In the genomic region with DNA sequence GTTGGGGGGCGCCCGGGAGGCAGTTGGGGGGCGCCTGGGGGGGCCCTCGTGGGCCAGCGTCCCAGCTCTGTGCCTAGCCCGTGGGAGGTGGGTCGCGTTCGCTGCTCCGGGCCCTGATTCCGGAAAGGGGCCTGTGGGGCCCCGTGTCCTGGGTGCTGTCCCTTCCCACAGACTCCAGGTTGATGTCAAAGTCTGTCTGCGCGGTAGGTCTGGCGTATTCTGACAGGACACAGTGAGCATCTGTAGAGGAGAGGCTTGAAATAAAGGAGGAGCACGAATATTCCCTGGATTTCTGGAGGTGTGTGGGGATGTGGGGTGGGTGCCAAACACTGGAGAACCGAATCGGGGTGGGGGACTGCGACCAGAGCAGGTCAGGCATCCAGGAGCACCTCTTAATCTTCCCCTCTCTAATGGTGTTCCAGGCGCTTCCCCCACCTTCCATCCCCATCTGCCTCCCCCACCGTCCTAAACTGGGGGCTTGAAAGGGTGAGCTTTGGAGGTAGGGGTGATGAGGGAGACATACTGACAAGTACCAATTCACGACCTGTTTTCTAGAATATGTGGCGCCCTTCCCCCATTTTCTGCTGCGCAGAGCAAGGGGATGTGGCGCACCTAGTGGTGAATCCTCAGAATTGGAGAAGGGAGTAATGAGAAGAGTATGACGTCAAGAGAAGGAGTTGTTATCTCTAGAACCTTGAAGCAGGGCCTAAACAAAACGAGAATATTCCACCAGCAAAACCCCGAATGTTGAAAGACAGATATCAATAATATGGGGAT, we compare ENCODE assay signal across 7 cellular contexts. TPM values are rescaled to one million over a fixed set of nuclear protein-coding genes. Genes with fewer than 3 reads are reported as not detected.
A peak's percentile ranks its signal among the peaks of the same experiment; 100 is the strongest.
DNase-seq lines count a peak whose midpoint lies in the region; ATAC-seq and TF ChIP-seq lines count a peak whose summit lies in the region.

No MANE protein-coding gene starts in this region.

- H3K4me3 ChIP-seq in fibroblast of mammary gland (ENCODE audit: control insufficient read depth, low read depth, low read length) (peak overlapping the region; percentile 52), transverse colon (peak overlapping the region; percentile 49 to 61 (median 56))

- no peak for TF ChIP-seq POLR2A in transverse colon (IDR thresholded peaks at IDR 0.05)

- H3K36me3 ChIP-seq in transverse colon = no peaks in the 10 kb centered on the region

- peak; percentile 59 for TF ChIP-seq CTCF in fibroblast of mammary gland (conservative IDR thresholded peaks at IDR 0.05; ENCODE audit: control insufficient read depth, insufficient read depth, low read depth, low read length)
- TF ChIP-seq CTCF in transverse colon (IDR thresholded peaks at IDR 0.05) = peak; percentile 41 to 52 (median 44)

- H3K4me1 Mint-ChIP-seq in natural killer cell treated with Interleukin-12 subunit alpha and Interleukin-12 subunit beta and Interleukin-15 and Interleukin-18, amount 100 ng/mL, for 72 hours (ENCODE audit: low read depth in 2 of 2) = peaks cover 5 to 11% of the 10 kb centered on the region in 2 donors

- H3K27me3 Mint-ChIP-seq in natural killer cell treated with Interleukin-12 subunit alpha and Interleukin-12 subunit beta and Interleukin-15 and Interleukin-18, amount 100 ng/mL, for 72 hours = no peaks in the 10 kb centered on the region

- in situ Hi-C loops in transverse colon (cut with MboI; ENCODE audit: low pct_ligation_motif_present in 1 of 4, low pct_unique_long_range_greater_than_20kb in 1 of 4, low sequenced_read_pairs in 3 of 4) = no loop called here

- DNase-seq in LHCN-M2 (ENCODE audit: low read depth) (peak; percentile 31), fibroblast of mammary gland (ENCODE audit: low read depth) (peak; percentile 42), transverse colon (peak; percentile 27), GM19240 (ENCODE audit: insufficient read length, low spot score) (no peak)
- DNase-seq in activated T-cell treated with anti-CD3 and anti-CD28 coated beads, Interleukin-2, amount 50 U/mL, for 48 hours = peak; percentile 57 to 60
- no peak for DNase-seq in natural killer cell treated with Interleukin-12 subunit alpha and Interleukin-12 subunit beta and Interleukin-15 and Interleukin-18, amount 100 ng/mL, for 72 hours (ENCODE audit: low spot score)

- H3K9me3 ChIP-seq in transverse colon = no peaks in the 10 kb centered on the region

- no peaks in the 10 kb centered on the region for H3K9me3 Mint-ChIP-seq in natural killer cell treated with Interleukin-12 subunit alpha and Interleukin-12 subunit beta and Interleukin-15 and Interleukin-18, amount 100 ng/mL, for 72 hours

- intact Hi-C loops in transverse colon (cut with DNase I; ENCODE audit: low total_unique reads) = no loop called here

- no peak for TF ChIP-seq EP300 in transverse colon (IDR thresholded peaks at IDR 0.05; ENCODE audit: low read depth)

- peak overlapping the region; percentile 63 to 86 (median 80) for H3K27ac ChIP-seq in transverse colon

- 10 to 65% methylated on average over 2 to 24 of the region's 28 CpGs for WGBS in transverse colon (ENCODE audit: low coverage in 1 of 2), 2 donors

- ATAC-seq in GM19324 (IDR thresholded peaks at IDR 0.05; ENCODE audit: low FRiP score, unreplicated experiment) = peak; percentile 40
- ATAC-seq in natural killer cell treated with Interleukin-12 subunit alpha and Interleukin-12 subunit beta and Interleukin-15 and Interleukin-18, amount 100 ng/mL, for 72 hours = peak; percentile 21 to 59

- H3K4me1 ChIP-seq in transverse colon = no peaks in the 10 kb centered on the region

- peak overlapping the region; percentile 93 for H3K4me3 Mint-ChIP-seq in natural killer cell treated with Interleukin-12 subunit alpha and Interleukin-12 subunit beta and Interleukin-15 and Interleukin-18, amount 100 ng/mL, for 72 hours

- no peaks in the 10 kb centered on the region for H3K27me3 ChIP-seq in transverse colon

- H3K27ac Mint-ChIP-seq in natural killer cell treated with Interleukin-12 subunit alpha and Interleukin-12 subunit beta and Interleukin-15 and Interleukin-18, amount 100 ng/mL, for 72 hours = peak overlapping the region in 1 of 2 donors; percentile 32

- H3K36me3 Mint-ChIP-seq in natural killer cell treated with Interleukin-12 subunit alpha and Interleukin-12 subunit beta and Interleukin-15 and Interleukin-18, amount 100 ng/mL, for 72 hours = no peaks in the 10 kb centered on the region

RNA-seq across cellular contexts. Expression of a gene that starts 0.9 kb away (rescaled TPM):
- total RNA-seq in LHCN-M2 (2014; rRNA removed) (1.5 and 2.0 TPM in 2 replicates), transverse colon (1 to 10 TPM; 1.2 to 8.6 (median 6.5) TPM)
- 1.1 TPM for polyA plus RNA-seq in LHCN-M2 (2012)
- total RNA-seq in natural killer cell treated with Interleukin-12 subunit alpha and Interleukin-12 subunit beta and Interleukin-15 and Interleukin-18, amount 100 ng/mL, for 72 hours = 1 to 10 TPM; 1.1 to 1.9 TPM

RNA-seq across cellular contexts. Expression of a gene that starts 52.8 kb away (rescaled TPM):
- total RNA-seq in LHCN-M2 (2014; rRNA removed) (13.4 and 20.0 TPM in 2 replicates), transverse colon (10 to 100 TPM in 3 of 4 donors, 1 to 10 TPM in 1; 4.2 to 18.6 (median 12.4) TPM)
- polyA plus RNA-seq in LHCN-M2 (2012) = 4.6 TPM
- total RNA-seq in natural killer cell treated with Interleukin-12 subunit alpha and Interleukin-12 subunit beta and Interleukin-15 and Interleukin-18, amount 100 ng/mL, for 72 hours = 1 to 10 TPM; 4.5 to 8.1 TPM

Comparison
In these comparisons a context has a peak if more than half of its experiments do, and no peak if none do; other contexts are left out.
1. DNase-seq: peak in LHCN-M2 (single experiment), activated T-cell treated with anti-CD3 and anti-CD28 coated beads, Interleukin-2, amount 50 U/mL, for 48 hours (2 of 2), fibroblast of mammary gland (single experiment) and transverse colon (single experiment); none in natural killer cell treated with Interleukin-12 subunit alpha and Interleukin-12 subunit beta and Interleukin-15 and Interleukin-18, amount 100 ng/mL, for 72 hours (single experiment) and GM19240 (single experiment).